8 cellular contexts compared by ENCODE assay signal in the genomic region with DNA sequence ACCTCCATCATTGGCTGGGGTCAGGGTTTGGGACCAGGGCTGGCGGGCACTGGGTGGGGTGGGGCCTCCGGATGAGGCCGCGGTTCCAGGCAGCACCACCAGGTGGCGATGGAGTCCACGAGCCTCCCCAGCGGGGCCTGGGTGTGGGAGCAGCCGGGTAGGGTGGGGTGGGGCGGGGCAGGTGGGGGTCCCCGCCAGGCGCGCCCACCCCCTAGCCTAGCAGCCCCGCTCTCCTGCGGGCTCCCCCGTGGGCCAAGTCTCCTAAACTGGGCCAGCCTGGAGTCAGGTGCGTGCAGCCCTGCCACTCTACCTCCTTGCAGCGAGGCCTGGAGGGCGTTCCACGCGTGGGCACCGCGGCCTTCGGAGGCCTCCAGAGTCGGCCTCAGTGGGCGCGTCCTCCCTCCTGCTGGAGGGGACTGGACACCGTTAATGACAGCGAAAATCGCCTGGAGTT.
DNase-seq lines count a peak whose midpoint lies in the region; ATAC-seq and TF ChIP-seq lines count a peak whose summit lies in the region.

No MANE protein-coding gene starts in this region.

- no peaks in the 10 kb centered on the region for H3K36me3 ChIP-seq in left lung

- H3K4me1 ChIP-seq in left lung = no peaks in the 10 kb centered on the region

- H3K4me3 ChIP-seq in cardiac fibroblast (replicated peaks in 1 of 2; ENCODE audit: low read depth in 2 of 2, low read length in 2 of 2) (no peak overlapping the region), left lung (no peak overlapping the region)

- DNase-seq in COLO668 (lab: John Stamatoyannopoulos, UW; ENCODE audit: unreplicated experiment) (peak; percentile 35), cardiac fibroblast (ENCODE audit: low read depth in 2 of 2) (peak in 1 of 2 donors; percentile 16), left lung (peak in 1 of 2 donors; percentile 92), NCI-H1092 (lab: John Stamatoyannopoulos, UW) (no peak)
- peak; percentile 53 for DNase-seq in activated CD4-positive, alpha-beta T cell treated with anti-CD3 and anti-CD28 coated beads for 1 hour
- DNase-seq in stimulated activated CD8-positive, alpha-beta memory T cell treated with anti-CD3 and anti-CD28 coated beads, Interleukin-12 subunit alpha, Interleukin-12 subunit beta, amount 100 ng/mL, for 1 hour (ENCODE audit: low read depth) = peak; percentile 47

- TF ChIP-seq CTCF in cardiac fibroblast (IDR thresholded peaks at IDR 0.05; ENCODE audit: low read depth, low read length) (peak; percentile 79), left lung (IDR thresholded peaks at IDR 0.05) (peak; percentile 90)

- H3K27me3 ChIP-seq in left lung = peaks cover 0 to 35% of the 10 kb centered on the region in 2 donors

- no peak overlapping the region for H3K27ac ChIP-seq in left lung

- H3K9me3 ChIP-seq in left lung = no peaks in the 10 kb centered on the region

- intact Hi-C loops in left lung (cut with DNase I) = loop anchor here in 1 of 2 donors (10.0 kb wide), 1 partner anchor 949 kb away; no protein-coding TSS in a partner anchor

- ATAC-seq in HG03139 (IDR thresholded peaks at IDR 0.05; ENCODE audit: unreplicated experiment) = peak; percentile 61
- peak; percentile 94 for ATAC-seq in left lung
- no peak for ATAC-seq in HG03342 (IDR thresholded peaks at IDR 0.05; ENCODE audit: unreplicated experiment)
